Comparison of ENCODE assay signal across 1 cellular context in the genomic region with DNA sequence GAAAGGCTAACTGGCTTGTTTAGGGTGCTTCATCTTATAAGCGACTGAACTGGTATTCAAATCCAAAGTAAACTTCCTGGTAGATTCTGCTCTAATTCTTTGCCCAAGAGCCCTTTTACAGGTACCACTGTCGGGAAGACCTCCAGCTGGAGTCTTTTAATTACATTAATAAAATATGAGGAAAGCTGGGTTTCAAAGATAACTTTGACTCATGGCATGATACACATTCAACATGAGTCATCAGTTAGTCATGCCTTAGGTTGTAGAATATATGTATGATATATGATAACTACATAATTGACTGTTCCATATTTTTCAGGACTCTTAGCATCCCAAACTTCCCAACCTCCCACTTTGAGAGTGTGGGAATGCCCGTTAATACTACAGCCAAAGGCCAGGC.
TF ChIP-seq lines count a peak whose summit lies in the region.

No MANE protein-coding gene starts in this region.

TF ChIP-seq in K562, 482 proteins besides CTCF, POLR2A, EP300 and RAD21 (continued from another document):
- TF ChIP-seq, protein P1, sequence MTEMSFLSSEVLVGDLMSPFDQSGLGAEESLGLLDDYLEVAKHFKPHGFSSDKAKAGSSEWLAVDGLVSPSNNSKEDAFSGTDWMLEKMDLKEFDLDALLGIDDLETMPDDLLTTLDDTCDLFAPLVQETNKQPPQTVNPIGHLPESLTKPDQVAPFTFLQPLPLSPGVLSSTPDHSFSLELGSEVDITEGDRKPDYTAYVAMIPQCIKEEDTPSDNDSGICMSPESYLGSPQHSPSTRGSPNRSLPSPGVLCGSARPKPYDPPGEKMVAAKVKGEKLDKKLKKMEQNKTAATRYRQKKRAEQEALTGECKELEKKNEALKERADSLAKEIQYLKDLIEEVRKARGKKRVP (CRISPR knock-in tag; IDR thresholded peaks at IDR 0.05): no peak
- TF ChIP-seq, protein P2, sequence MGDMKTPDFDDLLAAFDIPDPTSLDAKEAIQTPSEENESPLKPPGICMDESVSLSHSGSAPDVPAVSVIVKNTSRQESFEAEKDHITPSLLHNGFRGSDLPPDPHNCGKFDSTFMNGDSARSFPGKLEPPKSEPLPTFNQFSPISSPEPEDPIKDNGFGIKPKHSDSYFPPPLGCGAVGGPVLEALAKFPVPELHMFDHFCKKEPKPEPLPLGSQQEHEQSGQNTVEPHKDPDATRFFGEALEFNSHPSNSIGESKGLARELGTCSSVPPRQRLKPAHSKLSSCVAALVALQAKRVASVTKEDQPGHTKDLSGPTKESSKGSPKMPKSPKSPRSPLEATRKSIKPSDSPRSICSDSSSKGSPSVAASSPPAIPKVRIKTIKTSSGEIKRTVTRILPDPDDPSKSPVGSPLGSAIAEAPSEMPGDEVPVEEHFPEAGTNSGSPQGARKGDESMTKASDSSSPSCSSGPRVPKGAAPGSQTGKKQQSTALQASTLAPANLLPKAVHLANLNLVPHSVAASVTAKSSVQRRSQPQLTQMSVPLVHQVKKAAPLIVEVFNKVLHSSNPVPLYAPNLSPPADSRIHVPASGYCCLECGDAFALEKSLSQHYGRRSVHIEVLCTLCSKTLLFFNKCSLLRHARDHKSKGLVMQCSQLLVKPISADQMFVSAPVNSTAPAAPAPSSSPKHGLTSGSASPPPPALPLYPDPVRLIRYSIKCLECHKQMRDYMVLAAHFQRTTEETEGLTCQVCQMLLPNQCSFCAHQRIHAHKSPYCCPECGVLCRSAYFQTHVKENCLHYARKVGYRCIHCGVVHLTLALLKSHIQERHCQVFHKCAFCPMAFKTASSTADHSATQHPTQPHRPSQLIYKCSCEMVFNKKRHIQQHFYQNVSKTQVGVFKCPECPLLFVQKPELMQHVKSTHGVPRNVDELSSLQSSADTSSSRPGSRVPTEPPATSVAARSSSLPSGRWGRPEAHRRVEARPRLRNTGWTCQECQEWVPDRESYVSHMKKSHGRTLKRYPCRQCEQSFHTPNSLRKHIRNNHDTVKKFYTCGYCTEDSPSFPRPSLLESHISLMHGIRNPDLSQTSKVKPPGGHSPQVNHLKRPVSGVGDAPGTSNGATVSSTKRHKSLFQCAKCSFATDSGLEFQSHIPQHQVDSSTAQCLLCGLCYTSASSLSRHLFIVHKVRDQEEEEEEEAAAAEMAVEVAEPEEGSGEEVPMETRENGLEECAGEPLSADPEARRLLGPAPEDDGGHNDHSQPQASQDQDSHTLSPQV (IDR thresholded peaks at IDR 0.05): 0 out of 2 replicates have a peak, but pooled peaks have one; percentile 27
- TF ChIP-seq, protein P3, sequence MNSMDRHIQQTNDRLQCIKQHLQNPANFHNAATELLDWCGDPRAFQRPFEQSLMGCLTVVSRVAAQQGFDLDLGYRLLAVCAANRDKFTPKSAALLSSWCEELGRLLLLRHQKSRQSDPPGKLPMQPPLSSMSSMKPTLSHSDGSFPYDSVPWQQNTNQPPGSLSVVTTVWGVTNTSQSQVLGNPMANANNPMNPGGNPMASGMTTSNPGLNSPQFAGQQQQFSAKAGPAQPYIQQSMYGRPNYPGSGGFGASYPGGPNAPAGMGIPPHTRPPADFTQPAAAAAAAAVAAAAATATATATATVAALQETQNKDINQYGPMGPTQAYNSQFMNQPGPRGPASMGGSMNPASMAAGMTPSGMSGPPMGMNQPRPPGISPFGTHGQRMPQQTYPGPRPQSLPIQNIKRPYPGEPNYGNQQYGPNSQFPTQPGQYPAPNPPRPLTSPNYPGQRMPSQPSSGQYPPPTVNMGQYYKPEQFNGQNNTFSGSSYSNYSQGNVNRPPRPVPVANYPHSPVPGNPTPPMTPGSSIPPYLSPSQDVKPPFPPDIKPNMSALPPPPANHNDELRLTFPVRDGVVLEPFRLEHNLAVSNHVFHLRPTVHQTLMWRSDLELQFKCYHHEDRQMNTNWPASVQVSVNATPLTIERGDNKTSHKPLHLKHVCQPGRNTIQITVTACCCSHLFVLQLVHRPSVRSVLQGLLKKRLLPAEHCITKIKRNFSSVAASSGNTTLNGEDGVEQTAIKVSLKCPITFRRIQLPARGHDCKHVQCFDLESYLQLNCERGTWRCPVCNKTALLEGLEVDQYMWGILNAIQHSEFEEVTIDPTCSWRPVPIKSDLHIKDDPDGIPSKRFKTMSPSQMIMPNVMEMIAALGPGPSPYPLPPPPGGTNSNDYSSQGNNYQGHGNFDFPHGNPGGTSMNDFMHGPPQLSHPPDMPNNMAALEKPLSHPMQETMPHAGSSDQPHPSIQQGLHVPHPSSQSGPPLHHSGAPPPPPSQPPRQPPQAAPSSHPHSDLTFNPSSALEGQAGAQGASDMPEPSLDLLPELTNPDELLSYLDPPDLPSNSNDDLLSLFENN (IDR thresholded peaks at IDR 0.05; ENCODE audit: low read depth in 2 of 2, low read length in 2 of 2): no peak
- TF ChIP-seq FOSL1 (tag; conservative IDR thresholded peaks at IDR 0.05) (peak; percentile 99), RFX7 (CRISPR knock-in tag; IDR thresholded peaks at IDR 0.05) (no peak), HCFC1 (IDR thresholded peaks at IDR 0.05; ENCODE audit: low read depth, low read length) (no peak), DACH1 (IDR thresholded peaks at IDR 0.05; ENCODE audit: partially characterized antibody) (peak; percentile 10), ZC3H11A (IDR thresholded peaks at IDR 0.05; ENCODE audit: low read depth, low read length) (no peak), ZSCAN32 (CRISPR knock-in tag; IDR thresholded peaks at IDR 0.05) (no peak), TRIM24 (IDR thresholded peaks at IDR 0.05) (peak; percentile 19 to 58; a peak in 3 of 4 replicates), SUPT5H (IDR thresholded peaks at IDR 0.05) (no peak), CBFA2T2 (conservative IDR thresholded peaks at IDR 0.05) (peak; percentile 58), SRSF9 (IDR thresholded peaks at IDR 0.05; ENCODE audit: borderline replicate concordance, low read depth, low read length) (no peak)
- TF ChIP-seq, protein P4, sequence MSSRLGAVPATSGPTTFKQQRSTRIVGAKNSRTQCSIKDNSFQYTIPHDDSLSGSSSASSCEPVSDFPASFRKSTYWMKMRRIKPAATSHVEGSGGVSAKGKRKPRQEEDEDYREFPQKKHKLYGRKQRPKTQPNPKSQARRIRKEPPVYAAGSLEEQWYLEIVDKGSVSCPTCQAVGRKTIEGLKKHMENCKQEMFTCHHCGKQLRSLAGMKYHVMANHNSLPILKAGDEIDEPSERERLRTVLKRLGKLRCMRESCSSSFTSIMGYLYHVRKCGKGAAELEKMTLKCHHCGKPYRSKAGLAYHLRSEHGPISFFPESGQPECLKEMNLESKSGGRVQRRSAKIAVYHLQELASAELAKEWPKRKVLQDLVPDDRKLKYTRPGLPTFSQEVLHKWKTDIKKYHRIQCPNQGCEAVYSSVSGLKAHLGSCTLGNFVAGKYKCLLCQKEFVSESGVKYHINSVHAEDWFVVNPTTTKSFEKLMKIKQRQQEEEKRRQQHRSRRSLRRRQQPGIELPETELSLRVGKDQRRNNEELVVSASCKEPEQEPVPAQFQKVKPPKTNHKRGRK (tag; IDR thresholded peaks at IDR 0.05): no peak
- TF ChIP-seq, protein P5, sequence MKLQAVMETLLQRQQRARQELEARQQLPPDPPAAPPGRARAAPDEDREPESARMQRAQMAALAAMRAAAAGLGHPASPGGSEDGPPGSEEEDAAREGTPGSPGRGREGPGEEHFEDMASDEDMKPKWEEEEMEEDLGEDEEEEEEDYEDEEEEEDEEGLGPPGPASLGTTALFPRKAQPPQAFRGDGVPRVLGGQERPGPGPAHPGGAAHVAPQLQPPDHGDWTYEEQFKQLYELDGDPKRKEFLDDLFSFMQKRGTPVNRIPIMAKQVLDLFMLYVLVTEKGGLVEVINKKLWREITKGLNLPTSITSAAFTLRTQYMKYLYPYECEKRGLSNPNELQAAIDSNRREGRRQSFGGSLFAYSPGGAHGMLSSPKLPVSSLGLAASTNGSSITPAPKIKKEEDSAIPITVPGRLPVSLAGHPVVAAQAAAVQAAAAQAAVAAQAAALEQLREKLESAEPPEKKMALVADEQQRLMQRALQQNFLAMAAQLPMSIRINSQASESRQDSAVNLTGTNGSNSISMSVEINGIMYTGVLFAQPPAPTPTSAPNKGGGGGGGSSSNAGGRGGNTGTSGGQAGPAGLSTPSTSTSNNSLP (IDR thresholded peaks at IDR 0.05; ENCODE audit: borderline replicate concordance, low read depth, low read length): peak; percentile 85
- TF ChIP-seq, protein P6, sequence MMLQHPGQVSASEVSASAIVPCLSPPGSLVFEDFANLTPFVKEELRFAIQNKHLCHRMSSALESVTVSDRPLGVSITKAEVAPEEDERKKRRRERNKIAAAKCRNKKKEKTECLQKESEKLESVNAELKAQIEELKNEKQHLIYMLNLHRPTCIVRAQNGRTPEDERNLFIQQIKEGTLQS (IDR thresholded peaks at IDR 0.05): peak; percentile 94
- TF ChIP-seq, protein P6 (CRISPR knock-in tag; conservative IDR thresholded peaks at IDR 0.05): no peak; the same call in 1 of the 2 replicates
